Comparison of ENCODE assay signal across 16 cellular contexts in genomic region chr19:46617566-46618079, GRCh38. TPM values are rescaled to one million over a fixed set of nuclear protein-coding genes. Genes with fewer than 3 reads are reported as not detected.
A peak's percentile ranks its signal among the peaks of the same experiment; 100 is the strongest.
DNase-seq lines count a peak whose midpoint lies in the region; TF ChIP-seq lines count a peak whose summit lies in the region.
"Had no signal": no experiment of that assay in that cellular context is flagged by ENCODE, and none has a peak within 500 bp of the region (broad histone marks: within the 10 kb centered on the region; RNA-seq: fewer than 3 reads in every experiment).

No MANE protein-coding gene starts in this region.

- no peak overlapping the region for H2AFZ ChIP-seq in fibroblast of lung (ENCODE audit: low read length)

- CTCF ChIA-PET in activated CD4-positive, alpha-beta memory T cell treated with anti-CD3 and anti-CD28 coated beads for 36 hours (lab: Charles Lee): interaction anchor here (0.6 to 13.2 kb wide), 14 partner anchors 9 to 136 kb away, joined by 3 to 319 read pairs (median 5); partner anchors contain the start of genes CALM3 and DACT3

- no peak for TF ChIP-seq CTCF in fibroblast of lung (conservative IDR thresholded peaks at IDR 0.05 in 1 of 2, IDR thresholded peaks at IDR 0.05 in 1 of 2; ENCODE audit: low read depth in 1 of 2, low read length in 2 of 2)

- no peaks in the 10 kb centered on the region for H3K9me3 ChIP-seq in fibroblast of lung (ENCODE audit: control insufficient read depth, insufficient read depth, low read depth, low read length)
- H3K9me3 ChIP-seq: mucosa of descending colon, Peyer's patch, testis had no signal

- H3K27me3 Mint-ChIP-seq in activated CD4-positive, alpha-beta memory T cell treated with anti-CD3 and anti-CD28 coated beads for 36 hours: no peaks in the 10 kb centered on the region

- peak in 4 of 6 experiments; percentile 25 to 52 (median 36) for DNase-seq in stimulated activated naive CD4-positive, alpha-beta T cell (lab: John Stamatoyannopoulos, UW)
- no peak for DNase-seq in stimulated activated naive CD4-positive, alpha-beta T cell treated with Interleukin-2 at 50 U/mL for 16 hours (lab: John Stamatoyannopoulos, UW)
- DNase-seq in activated CD4-positive, alpha-beta memory T cell treated with anti-CD3 and anti-CD28 coated beads for 36 hours: peak; percentile 31
- no peak for DNase-seq in fibroblast of lung (ENCODE audit: low read depth in 2 of 2)
- no peak for DNase-seq in stimulated activated CD8-positive, alpha-beta memory T cell treated with anti-CD3 and anti-CD28 coated beads, Interleukin-4, amount 100 ng/mL, for 48 hours
- no peak for DNase-seq in globus pallidus (ENCODE audit: low spot score)
- DNase-seq in foreskin melanocyte: no peak
- DNase-seq: activated effector memory CD4-positive, alpha-beta T cell treated with Interleukin-2 at 50 U/mL for 16 hours had no signal

- H3K36me3 Mint-ChIP-seq in activated CD4-positive, alpha-beta memory T cell treated with anti-CD3 and anti-CD28 coated beads for 36 hours: peaks cover 8% of the 10 kb centered on the region

- H3K36me3 ChIP-seq in fibroblast of lung (ENCODE audit: control insufficient read depth, insufficient read depth, low read length): no peaks in the 10 kb centered on the region
- H3K36me3 ChIP-seq: Peyer's patch had no signal

- POLR2A ChIA-PET in activated CD4-positive, alpha-beta memory T cell treated with anti-CD3 and anti-CD28 coated beads for 36 hours (lab: Charles Lee): interaction anchor here (1.4 to 3.8 kb wide), 3 partner anchors 7 to 44 kb away, joined by 4 to 26 read pairs (median 8); partner anchors contain the start of genes CALM3, DACT3 and PTGIR

- H3K27ac ChIP-seq in fibroblast of lung (ENCODE audit: insufficient read depth, low read length): peak overlapping the region; percentile 30
- H3K27ac ChIP-seq: KMS-11, testis had no signal

- no peaks in the 10 kb centered on the region for H4K20me1 ChIP-seq in fibroblast of lung (ENCODE audit: control insufficient read depth, extremely low read depth, insufficient read depth, low read length)

- peaks cover 15% of the 10 kb centered on the region for H3K79me2 ChIP-seq in fibroblast of lung (ENCODE audit: control insufficient read depth, insufficient read depth, low read length)

- H3K9me3 Mint-ChIP-seq in activated CD4-positive, alpha-beta memory T cell treated with anti-CD3 and anti-CD28 coated beads for 36 hours: no peaks in the 10 kb centered on the region

- peaks cover 66% of the 10 kb centered on the region for H3K4me1 Mint-ChIP-seq in activated CD4-positive, alpha-beta memory T cell treated with anti-CD3 and anti-CD28 coated beads for 36 hours (ENCODE audit: low read depth)

- no peaks in the 10 kb centered on the region for H3K27me3 ChIP-seq in fibroblast of lung (ENCODE audit: control insufficient read depth, insufficient read depth, low read length)
- H3K27me3 ChIP-seq: Peyer's patch, testis had no signal

- H3K9ac ChIP-seq in fibroblast of lung (ENCODE audit: insufficient read depth, low read length): no peak overlapping the region
- H3K9ac ChIP-seq: KMS-11 had no signal

- intact Hi-C loops in activated CD4-positive, alpha-beta memory T cell treated with anti-CD3 and anti-CD28 coated beads for 36 hours (cut with micrococcal nuclease): loop anchor here (2.0 kb wide), 1 partner anchor 15 kb away; no protein-coding TSS in a partner anchor

- no peak overlapping the region for H3K4me2 ChIP-seq in fibroblast of lung (ENCODE audit: extremely low read depth, insufficient read depth, low read length)

- no peak overlapping the region for H3K4me3 ChIP-seq in fibroblast of lung (replicated peaks in 1 of 4; ENCODE audit: control extremely low read depth in 1 of 4, insufficient read depth in 1 of 4, low read depth in 3 of 4, low read length in 4 of 4)
- H3K4me3 ChIP-seq: coronary artery, mucosa of descending colon, Peyer's patch, testis had no signal

- H3K27ac Mint-ChIP-seq in activated CD4-positive, alpha-beta memory T cell treated with anti-CD3 and anti-CD28 coated beads for 36 hours: peak overlapping the region; percentile 89

- H3K4me1 ChIP-seq in fibroblast of lung (ENCODE audit: control insufficient read depth, extremely low read depth, insufficient read depth, low read length): peaks cover 36% of the 10 kb centered on the region
- H3K4me1 ChIP-seq: testis had no signal

- no peak overlapping the region for H3K4me3 Mint-ChIP-seq in activated CD4-positive, alpha-beta memory T cell treated with anti-CD3 and anti-CD28 coated beads for 36 hours

RNA-seq across cellular contexts. Expression of gene PTGIR, which starts 7.3 kb away (rescaled TPM):
- total RNA-seq in activated CD4-positive, alpha-beta memory T cell treated with anti-CD3 and anti-CD28 coated beads for 36 hours: 10 to 100 TPM; 22.6 to 24.6 TPM
- total RNA-seq in fibroblast of lung: 10.3 and 16.5 TPM in 2 replicates
- 8.4 and 27.8 TPM in 2 replicates for polyA plus RNA-seq in fibroblast of lung
- 16.1 and 39.3 TPM in 2 replicates for polyA plus RNA-seq in fibroblast of lung (2012)
- polyA minus RNA-seq in fibroblast of lung (ENCODE audit: low replicate concordance): 7.5 and 23.6 TPM in 2 replicates
- total RNA-seq: frontal cortex, H1 had no signal

RNA-seq across cellular contexts. Expression of gene CALM3, which starts 16.5 kb away (rescaled TPM):
- total RNA-seq in activated CD4-positive, alpha-beta memory T cell treated with anti-CD3 and anti-CD28 coated beads for 36 hours: 100 to 1,000 TPM; 410 to 425 TPM
- total RNA-seq in fibroblast of lung: 92.5 and 160 TPM in 2 replicates
- 901 and 1,408 TPM in 2 replicates for polyA plus RNA-seq in fibroblast of lung
- 511 and 655 TPM in 2 replicates for polyA plus RNA-seq in fibroblast of lung (2012)
- polyA minus RNA-seq in fibroblast of lung (ENCODE audit: low replicate concordance): 254 and 316 TPM in 2 replicates

RNA-seq across cellular contexts. Expression of gene GNG8, which starts 18.4 kb away (rescaled TPM):
- 1 to 10 TPM; 9.5 TPM for total RNA-seq in activated CD4-positive, alpha-beta memory T cell treated with anti-CD3 and anti-CD28 coated beads for 36 hours
- total RNA-seq in fibroblast of lung: not detected in 2 replicates
- not detected in 2 replicates for polyA plus RNA-seq in fibroblast of lung
- not detected in 2 replicates for polyA plus RNA-seq in fibroblast of lung (2012)
- not detected in 2 replicates for polyA minus RNA-seq in fibroblast of lung (ENCODE audit: low replicate concordance)
- total RNA-seq: frontal cortex, H1, left colon, Peyer's patch, testis had no signal
- polyA plus RNA-seq: H1 had no signal

RNA-seq across cellular contexts. Expression of gene DACT3, which starts 43.4 kb away (rescaled TPM):
- total RNA-seq in activated CD4-positive, alpha-beta memory T cell treated with anti-CD3 and anti-CD28 coated beads for 36 hours: 1 to 10 TPM; 2.8 to 3.0 TPM
- 4.1 and 5.6 TPM in 2 replicates for total RNA-seq in fibroblast of lung
- polyA plus RNA-seq in fibroblast of lung: 9.3 and 11.5 TPM in 2 replicates
- polyA plus RNA-seq in fibroblast of lung (2012): 9.4 and 12.0 TPM in 2 replicates
- 5.3 and 7.0 TPM in 2 replicates for polyA minus RNA-seq in fibroblast of lung (ENCODE audit: low replicate concordance)

Comparison
In these comparisons a context has a peak if more than half of its experiments do, and no peak if none do; other contexts are left out.
1. DNase-seq: peak in stimulated activated naive CD4-positive, alpha-beta T cell (4 of 6) and activated CD4-positive, alpha-beta memory T cell treated with anti-CD3 and anti-CD28 coated beads for 36 hours (single experiment); none in stimulated activated naive CD4-positive, alpha-beta T cell treated with Interleukin-2 at 50 U/mL for 16 hours (single experiment), fibroblast of lung (0 of 2), stimulated activated CD8-positive, alpha-beta memory T cell treated with anti-CD3 and anti-CD28 coated beads, Interleukin-4, amount 100 ng/mL, for 48 hours (single experiment), globus pallidus (single experiment) and foreskin melanocyte (single experiment).
2. RNA of gene GNG8, which starts 18.4 kb away (total RNA-seq): 9.5 TPM in activated CD4-positive, alpha-beta memory T cell treated with anti-CD3 and anti-CD28 coated beads for 36 hours; not detected in fibroblast of lung; every median in the first group is over 10 times any median in the second.